Comparison of ENCODE assay signal across 20 cellular contexts in the genomic region with DNA sequence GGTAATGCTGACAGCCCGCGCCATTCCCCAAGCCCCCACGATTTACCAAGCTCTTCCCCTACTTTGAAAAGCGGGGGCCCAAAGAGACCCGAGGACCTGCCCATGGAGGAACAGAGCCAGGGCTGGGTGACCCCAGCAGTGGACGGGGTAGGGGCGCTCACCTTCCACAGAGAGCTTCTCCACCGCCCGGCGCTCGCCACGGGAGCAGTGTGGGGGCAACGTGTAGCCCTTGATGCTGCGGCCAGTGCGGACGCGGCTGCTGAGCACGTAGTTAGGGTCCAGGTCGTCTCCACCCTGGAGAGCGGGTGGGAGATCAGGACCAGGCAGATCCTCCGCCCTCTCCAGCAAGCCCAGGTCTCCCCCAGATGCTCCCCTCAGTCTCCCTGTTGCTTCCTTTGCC. TPM values are rescaled to one million over a fixed set of nuclear protein-coding genes. Genes with fewer than 3 reads are reported as not detected.
DNase-seq lines count a peak whose midpoint lies in the region; ATAC-seq and TF ChIP-seq lines count a peak whose summit lies in the region.
"Had no signal": no experiment of that assay in that cellular context is flagged by ENCODE, and none has a peak within 500 bp of the region (broad histone marks: within the 10 kb centered on the region; RNA-seq: fewer than 3 reads in every experiment).

No MANE protein-coding gene starts in this region.

- 23% methylated on average over 7 of the region's 21 CpGs for WGBS in SK-N-SH (ENCODE audit: low lambda C conversion rate)

- H3K4me1 ChIP-seq in SK-N-SH (ENCODE audit: control insufficient read depth in 1 of 2, insufficient read depth in 2 of 2, low read depth in 1 of 2, low read length in 1 of 2): no peaks in the 10 kb centered on the region
- H3K4me1 ChIP-seq: A549 had no signal

- no peak overlapping the region for H3K4me2 ChIP-seq in SK-N-SH
- H3K4me2 ChIP-seq: A549 had no signal

- no peak for TF ChIP-seq EP300 in SK-N-SH (IDR thresholded peaks at IDR 0.05; ENCODE audit: borderline replicate concordance in 1 of 2, low read depth in 1 of 2, low read length in 1 of 2)

- no peak overlapping the region for H3K27ac ChIP-seq in SK-N-SH (ENCODE audit: low read depth in 2 of 2, low read length in 1 of 2)
- H3K27ac ChIP-seq: 22Rv1, A549, BLaER1 had no signal

- H3K9ac ChIP-seq in SK-N-SH: no peak overlapping the region
- H3K9ac ChIP-seq: BLaER1 had no signal

- TF ChIP-seq CTCF in SK-N-SH (IDR thresholded peaks at IDR 0.05) (no peak), natural killer cell (IDR thresholded peaks at IDR 0.05) (no peak), omental fat pad (IDR thresholded peaks at IDR 0.05) (no peak), foreskin fibroblast (IDR thresholded peaks at IDR 0.05; ENCODE audit: low read depth, low read length) (no peak)

- H2AFZ ChIP-seq in SK-N-SH (ENCODE audit: low read depth): no peak overlapping the region

- H3K79me2 ChIP-seq in SK-N-SH (ENCODE audit: insufficient read depth): no peaks in the 10 kb centered on the region

- H3K27ac Mint-ChIP-seq in natural killer cell treated with Interleukin-12 subunit alpha and Interleukin-12 subunit beta and Interleukin-15 and Interleukin-18, amount 100 ng/mL, for 72 hours: no peak overlapping the region
- H3K27ac Mint-ChIP-seq in natural killer cell: no peak overlapping the region
- H3K27ac Mint-ChIP-seq in stimulated activated memory B cell treated with anti-CD40 and anti-IgM and Interleukin-4, amounts not matched to agents 10 μg/mL and 1 μg/mL and 100 μg/mL, for 72 hours: no peak overlapping the region
- H3K27ac Mint-ChIP-seq: IgD-negative memory B cell had no signal

- H4K20me1 ChIP-seq in SK-N-SH (ENCODE audit: insufficient read depth): no peaks in the 10 kb centered on the region
- H4K20me1 ChIP-seq: BLaER1 had no signal

- no peak for TF ChIP-seq RAD21 in SK-N-SH (IDR thresholded peaks at IDR 0.05; ENCODE audit: low read length)

- no peaks in the 10 kb centered on the region for H3K36me3 Mint-ChIP-seq in natural killer cell treated with Interleukin-12 subunit alpha and Interleukin-12 subunit beta and Interleukin-15 and Interleukin-18, amount 100 ng/mL, for 72 hours
- no peaks in the 10 kb centered on the region for H3K36me3 Mint-ChIP-seq in natural killer cell
- no peaks in the 10 kb centered on the region for H3K36me3 Mint-ChIP-seq in stimulated activated memory B cell treated with anti-CD40 and anti-IgM and Interleukin-4, amounts not matched to agents 10 μg/mL and 1 μg/mL and 100 μg/mL, for 72 hours
- H3K36me3 Mint-ChIP-seq: CD14-positive monocyte; CD4-positive, alpha-beta memory T cell; IgD-negative memory B cell had no signal

- CTCF ChIA-PET in SK-N-SH (lab: Yijun Ruan, JAX): interaction anchor here (1.2 to 1.3 kb wide), 2 partner anchors 23 to 24 kb away, joined by 3 to 4 read pairs; no protein-coding TSS in a partner anchor

- DNase-seq in SK-N-SH (no peak), natural killer cell (no peak), omental fat pad (ENCODE audit: low spot score) (no peak), foreskin fibroblast (no peak), NCI-H1694 treated with DMSO at 0.1 percent for 48 hours (lab: John Stamatoyannopoulos, UW) (no peak)
- no peak for DNase-seq in natural killer cell treated with Interleukin-12 subunit alpha and Interleukin-12 subunit beta and Interleukin-15 and Interleukin-18, amount 100 ng/mL, for 72 hours (ENCODE audit: low spot score)
- DNase-seq: AML-193; CD4-positive, alpha-beta memory T cell; DMS153; DMS79; GDM1; H7 had no signal

- H3K27me3 Mint-ChIP-seq in natural killer cell treated with Interleukin-12 subunit alpha and Interleukin-12 subunit beta and Interleukin-15 and Interleukin-18, amount 100 ng/mL, for 72 hours: peaks cover 21 to 41% of the 10 kb centered on the region in 2 donors
- peaks cover 15 to 18% of the 10 kb centered on the region in 2 donors for H3K27me3 Mint-ChIP-seq in natural killer cell (ENCODE audit: low read depth in 2 of 2)
- H3K27me3 Mint-ChIP-seq in stimulated activated memory B cell treated with anti-CD40 and anti-IgM and Interleukin-4, amounts not matched to agents 10 μg/mL and 1 μg/mL and 100 μg/mL, for 72 hours: peaks cover 73% of the 10 kb centered on the region

- H3K4me3 ChIP-seq in SK-N-SH (ENCODE audit: low read depth in 2 of 2, low read length in 1 of 2): no peak overlapping the region
- no peak overlapping the region for H3K4me3 ChIP-seq in foreskin fibroblast (ENCODE audit: low read depth in 1 of 2, low read length in 2 of 2)
- H3K4me3 ChIP-seq: A549, BLaER1 had no signal

- H3F3A ChIP-seq in SK-N-SH (replicated peaks; ENCODE audit: insufficient read depth): no peaks in the 10 kb centered on the region

- no peaks in the 10 kb centered on the region for H3K9me3 ChIP-seq in SK-N-SH
- H3K9me3 ChIP-seq: A549, BLaER1 had no signal

- no peak overlapping the region for H3K4me3 Mint-ChIP-seq in natural killer cell treated with Interleukin-12 subunit alpha and Interleukin-12 subunit beta and Interleukin-15 and Interleukin-18, amount 100 ng/mL, for 72 hours
- no peak overlapping the region for H3K4me3 Mint-ChIP-seq in natural killer cell
- no peak overlapping the region for H3K4me3 Mint-ChIP-seq in stimulated activated memory B cell treated with anti-CD40 and anti-IgM and Interleukin-4, amounts not matched to agents 10 μg/mL and 1 μg/mL and 100 μg/mL, for 72 hours
- H3K4me3 Mint-ChIP-seq: CD14-positive monocyte; CD4-positive, alpha-beta memory T cell; IgD-negative memory B cell had no signal

- no peaks in the 10 kb centered on the region for H3K9me3 Mint-ChIP-seq in natural killer cell treated with Interleukin-12 subunit alpha and Interleukin-12 subunit beta and Interleukin-15 and Interleukin-18, amount 100 ng/mL, for 72 hours
- H3K9me3 Mint-ChIP-seq in natural killer cell: no peaks in the 10 kb centered on the region
- no peaks in the 10 kb centered on the region for H3K9me3 Mint-ChIP-seq in stimulated activated memory B cell treated with anti-CD40 and anti-IgM and Interleukin-4, amounts not matched to agents 10 μg/mL and 1 μg/mL and 100 μg/mL, for 72 hours
- H3K9me3 Mint-ChIP-seq: IgD-negative memory B cell had no signal

- H3K27me3 ChIP-seq in SK-N-SH (ENCODE audit: insufficient read depth): peaks cover 44% of the 10 kb centered on the region
- H3K27me3 ChIP-seq: BLaER1 had no signal

- peak; percentile 18; the same call in 1 of the 3 replicates for ATAC-seq in SK-N-SH treated with all-trans-retinoic acid at 6 μM for 48 hours
- ATAC-seq in natural killer cell treated with Interleukin-12 subunit alpha and Interleukin-12 subunit beta and Interleukin-15 and Interleukin-18, amount 100 ng/mL, for 72 hours: peak; percentile 24 to 40
- ATAC-seq in natural killer cell: no peak
- ATAC-seq in omental fat pad (ENCODE audit: low FRiP score): peak; percentile 39
- peak; percentile 41 for ATAC-seq in stimulated activated memory B cell treated with anti-CD40 and anti-IgM and Interleukin-4, amounts not matched to agents 10 μg/mL and 1 μg/mL and 100 μg/mL, for 72 hours
- ATAC-seq: A549, HepG2 had no signal

- POLR2A ChIA-PET in SK-N-SH (lab: Yijun Ruan, JAX): no interaction called here

- H3K36me3 ChIP-seq in SK-N-SH (replicated peaks in 1 of 2; ENCODE audit: control insufficient read depth in 1 of 2, insufficient read depth in 2 of 2, low read length in 1 of 2): no peaks in the 10 kb centered on the region
- H3K36me3 ChIP-seq: BLaER1 had no signal

- intact Hi-C loops in natural killer cell (cut with micrococcal nuclease): no loop called here

- no peaks in the 10 kb centered on the region for H3K9me2 ChIP-seq in SK-N-SH

- no peaks in the 10 kb centered on the region for H3K4me1 Mint-ChIP-seq in natural killer cell treated with Interleukin-12 subunit alpha and Interleukin-12 subunit beta and Interleukin-15 and Interleukin-18, amount 100 ng/mL, for 72 hours (ENCODE audit: low read depth in 2 of 2)
- H3K4me1 Mint-ChIP-seq in natural killer cell: peaks cover 0 to 13% of the 10 kb centered on the region in 2 donors
- H3K4me1 Mint-ChIP-seq in stimulated activated memory B cell treated with anti-CD40 and anti-IgM and Interleukin-4, amounts not matched to agents 10 μg/mL and 1 μg/mL and 100 μg/mL, for 72 hours: no peaks in the 10 kb centered on the region
- H3K4me1 Mint-ChIP-seq: CD4-positive, alpha-beta memory T cell; IgD-negative memory B cell had no signal

TF ChIP-seq in SK-N-SH treated with all-trans-retinoic acid at 6 μM for 48 hours, 23 proteins besides CTCF, POLR2A, EP300 and RAD21:
- TF ChIP-seq ZFP30 (CRISPR knock-in tag; IDR thresholded peaks at IDR 0.05): no peak

TF ChIP-seq in SK-N-SH, 30 proteins besides CTCF, POLR2A, EP300 and RAD21:
- no peak for TF ChIP-seq EZH2phosphoT487 (IDR thresholded peaks at IDR 0.05; ENCODE audit: borderline replicate concordance, low read depth)
- TF ChIP-seq TAF1 (IDR thresholded peaks at IDR 0.05; ENCODE audit: borderline replicate concordance, low read depth, low read length): no peak
- no peak for TF ChIP-seq JUND (IDR thresholded peaks at IDR 0.05)
- TF ChIP-seq RFX5 (IDR thresholded peaks at IDR 0.05; ENCODE audit: low read length): no peak
- TF ChIP-seq SIN3A (IDR thresholded peaks at IDR 0.05; ENCODE audit: borderline replicate concordance, low read depth, low read length): no peak
- TF ChIP-seq CHD2 (IDR thresholded peaks at IDR 0.05; ENCODE audit: low read length, partially characterized antibody): no peak
- TF ChIP-seq MEF2A (IDR thresholded peaks at IDR 0.05; ENCODE audit: borderline replicate concordance, low read depth): no peak

RNA-seq across cellular contexts. Expression of a gene that starts 7.4 kb away (rescaled TPM):
- 0.05 TPM in 1 of 2 replicates, not detected in the other for polyA plus RNA-seq in SK-N-SH (2012; rRNA removed)
- polyA plus RNA-seq in SK-N-SH (2012; cell fraction: cytosol; rRNA removed): not detected in 2 replicates
- 0.04 TPM in 1 of 2 replicates, not detected in the other for polyA plus RNA-seq in SK-N-SH (2012; cell fraction: nucleus; rRNA removed)
- total RNA-seq in natural killer cell treated with Interleukin-12 subunit alpha and Interleukin-12 subunit beta and Interleukin-15 and Interleukin-18, amount 100 ng/mL, for 72 hours: under 1 TPM in 1 of 2 donors, not detected in 1; 0.29 TPM
- not detected for total RNA-seq in natural killer cell
- not detected for total RNA-seq in omental fat pad
- total RNA-seq: CD4-positive, alpha-beta memory T cell; H7 had no signal
- polyA plus RNA-seq: A549; CD4-positive, alpha-beta memory T cell; IgD-negative memory B cell had no signal

RNA-seq across cellular contexts. Expression of a gene that starts 25.2 kb away (rescaled TPM):
- polyA plus RNA-seq in SK-N-SH (2012; rRNA removed): 0.75 and 1.2 TPM in 2 replicates
- polyA plus RNA-seq in SK-N-SH (2012; cell fraction: cytosol; rRNA removed): 0.28 and 0.79 TPM in 2 replicates
- 0.93 and 1.3 TPM in 2 replicates for polyA plus RNA-seq in SK-N-SH (2012; cell fraction: nucleus; rRNA removed)
- not detected for total RNA-seq in natural killer cell treated with Interleukin-12 subunit alpha and Interleukin-12 subunit beta and Interleukin-15 and Interleukin-18, amount 100 ng/mL, for 72 hours
- total RNA-seq in natural killer cell: not detected
- 1 to 10 TPM in 1 of 4 donors, under 1 TPM in 1, not detected in 2; 0.36 to 2.0 TPM for total RNA-seq in omental fat pad
- total RNA-seq: CD4-positive, alpha-beta memory T cell; HepG2 had no signal
- polyA plus RNA-seq: CD14-positive monocyte; CD4-positive, alpha-beta memory T cell; IgD-negative memory B cell had no signal

RNA-seq across cellular contexts. Expression of a gene that starts 55.1 kb away (rescaled TPM):
- polyA plus RNA-seq in SK-N-SH (2012; rRNA removed): 62.7 and 72.8 TPM in 2 replicates
- polyA plus RNA-seq in SK-N-SH (2012; cell fraction: cytosol; rRNA removed): 20.1 and 27.9 TPM in 2 replicates
- polyA plus RNA-seq in SK-N-SH (2012; cell fraction: nucleus; rRNA removed): 177 and 216 TPM in 2 replicates
- total RNA-seq in natural killer cell treated with Interleukin-12 subunit alpha and Interleukin-12 subunit beta and Interleukin-15 and Interleukin-18, amount 100 ng/mL, for 72 hours: 10 to 100 TPM; 18.1 to 44.0 TPM
- total RNA-seq in natural killer cell (10 to 100 TPM; 13.4 to 22.3 (median 14.9) TPM), omental fat pad (10 to 100 TPM in 1 of 4 donors, 1 to 10 TPM in 3; 7.1 to 11.2 (median 8.4) TPM)

Comparison
In these comparisons a context has a peak if more than half of its experiments do, and no peak if none do; other contexts are left out.
1. ATAC-seq: peak in SK-N-SH treated with all-trans-retinoic acid at 6 μM for 48 hours (single experiment), natural killer cell treated with Interleukin-12 subunit alpha and Interleukin-12 subunit beta and Interleukin-15 and Interleukin-18, amount 100 ng/mL, for 72 hours (2 of 2), omental fat pad (single experiment) and stimulated activated memory B cell treated with anti-CD40 and anti-IgM and Interleukin-4, amounts not matched to agents 10 μg/mL and 1 μg/mL and 100 μg/mL, for 72 hours (single experiment); none in natural killer cell (0 of 3).